In genomic region chr6:34223381-34223963, GRCh38 we compare ENCODE assay signal across 8 cellular contexts. TPM values are rescaled to one million over a fixed set of nuclear protein-coding genes. Genes with fewer than 3 reads are reported as not detected.
DNase-seq lines count a peak whose midpoint lies in the region; ATAC-seq and TF ChIP-seq lines count a peak whose summit lies in the region.

No MANE protein-coding gene starts in this region.

- no peaks in the 10 kb centered on the region for H3K27me3 Mint-ChIP-seq in activated naive CD8-positive, alpha-beta T cell

- no peaks in the 10 kb centered on the region for H3K36me3 Mint-ChIP-seq in activated naive CD8-positive, alpha-beta T cell

- peak overlapping the region; percentile 62 for H3K4me3 ChIP-seq in iPS-15b (ENCODE audit: low read depth, low read length)

- no peaks in the 10 kb centered on the region for H3K36me3 ChIP-seq in iPS-15b (ENCODE audit: control insufficient read depth, insufficient read depth, low read length)

- DNase-seq in stimulated activated naive CD8-positive, alpha-beta T cell treated with anti-CD3 and anti-CD28 coated beads, Interleukin-15, Interleukin-2, amounts not matched to agents 100 U/mL and 50 U/mL, for 24 hours, result no peak
- DNase-seq in DMS 273 treated with DMSO at 0.1 percent for 48 hours (lab: John Stamatoyannopoulos, UW), result no peak
- no peak for DNase-seq in erythroblast (lab: John Stamatoyannopoulos, UW)
- DNase-seq in ureter (ENCODE audit: low spot score), result no peak

- peaks cover 26% of the 10 kb centered on the region for H3K4me1 ChIP-seq in iPS-15b (ENCODE audit: control insufficient read depth, insufficient read depth, low read length)

- H3K4me1 Mint-ChIP-seq in activated naive CD8-positive, alpha-beta T cell (ENCODE audit: low read depth), result peaks cover 34% of the 10 kb centered on the region

- peak; percentile 27 for ATAC-seq in GM18498 (IDR thresholded peaks at IDR 0.05; ENCODE audit: unreplicated experiment)
- peak; percentile 10 for ATAC-seq in HG02870 (IDR thresholded peaks at IDR 0.05; ENCODE audit: unreplicated experiment)
- peak; percentile 10 for ATAC-seq in stimulated activated naive CD8-positive, alpha-beta T cell treated with anti-CD3 and anti-CD28 coated beads, Interleukin-15, Interleukin-2, amounts not matched to agents 100 U/mL and 50 U/mL, for 24 hours

- no peaks in the 10 kb centered on the region for H3K9me3 ChIP-seq in iPS-15b (ENCODE audit: control insufficient read depth, insufficient read depth, low read length)

- H3K9ac ChIP-seq in iPS-15b (ENCODE audit: low read depth, low read length), result no peak overlapping the region

- H3K27me3 ChIP-seq in iPS-15b (ENCODE audit: control insufficient read depth, insufficient read depth, low read length), result no peaks in the 10 kb centered on the region

- H3K27ac Mint-ChIP-seq in activated naive CD8-positive, alpha-beta T cell, result peak overlapping the region; percentile 83

- H3K9me3 Mint-ChIP-seq in activated naive CD8-positive, alpha-beta T cell (ENCODE audit: low read depth), result no peaks in the 10 kb centered on the region

- no peak for TF ChIP-seq POLR2A in erythroblast (IDR thresholded peaks at IDR 0.05; ENCODE audit: low read length)

- peak overlapping the region; percentile 70 for H3K4me3 Mint-ChIP-seq in activated naive CD8-positive, alpha-beta T cell

RNA-seq across cellular contexts. Expression of gene HMGA1, which starts 13.2 kb away (rescaled TPM):
- total RNA-seq in ureter, result 88.0 TPM

RNA-seq across cellular contexts. Expression of gene SMIM29, which starts 25.3 kb away (rescaled TPM):
- total RNA-seq in ureter, result 43.2 TPM
